ENCODE assay signal across 8 cellular contexts in genomic region chr3:16286161-16286560, GRCh38. TPM values are rescaled to one million over a fixed set of nuclear protein-coding genes. Genes with fewer than 3 reads are reported as not detected.
A peak's percentile ranks its signal among the peaks of the same experiment; 100 is the strongest.
DNase-seq lines count a peak whose midpoint lies in the region; ATAC-seq and TF ChIP-seq lines count a peak whose summit lies in the region.

No MANE protein-coding gene starts in this region.

- peak overlapping the region; percentile 67 for H3K4me3 ChIP-seq in naive thymus-derived CD4-positive, alpha-beta T cell (ENCODE audit: low read length)
- H3K4me3 ChIP-seq in dorsolateral prefrontal cortex: no peak overlapping the region
- H3K4me3 ChIP-seq in ascending aorta: no peak overlapping the region

- peak; percentile 77 for DNase-seq in activated CD8-positive, alpha-beta memory T cell treated with anti-CD3 and anti-CD28 coated beads, Interleukin-2, amount 50 U/mL, for 1 hour (ENCODE audit: extremely low read depth)
- DNase-seq in naive thymus-derived CD4-positive, alpha-beta T cell: peak; percentile 30 to 90 (median 85)
- no peak for DNase-seq in dorsolateral prefrontal cortex
- DNase-seq in ascending aorta (ENCODE audit: low spot score in 2 of 2): no peak
- DNase-seq in AG08396 (ENCODE audit: low spot score): no peak
- no peak for DNase-seq in NCI-H146 treated with DMSO at 0.1 percent for 48 hours (lab: John Stamatoyannopoulos, UW; ENCODE audit: unreplicated experiment)

- peaks cover 46 to 72% (median 53%) of the 10 kb centered on the region in 7 donors for H3K4me1 Mint-ChIP-seq in naive thymus-derived CD4-positive, alpha-beta T cell

- H3K27ac Mint-ChIP-seq in naive thymus-derived CD4-positive, alpha-beta T cell: peak overlapping the region; percentile 92 to 99 (median 97)

- no peak for TF ChIP-seq CTCF in dorsolateral prefrontal cortex (IDR thresholded peaks at IDR 0.05 in 54 of 56, conservative IDR thresholded peaks at IDR 0.05 in 2 of 56; ENCODE audit: low read depth in 1 of 56, partially characterized antibody in 56 of 56)
- TF ChIP-seq CTCF in ascending aorta (IDR thresholded peaks at IDR 0.05): no peak

- H3K9me3 Mint-ChIP-seq in naive thymus-derived CD4-positive, alpha-beta T cell: peaks cover 0 to 4% (median 0%) of the 10 kb centered on the region in 11 donors

- no peaks in the 10 kb centered on the region for H3K27me3 ChIP-seq in naive thymus-derived CD4-positive, alpha-beta T cell (ENCODE audit: control insufficient read depth in 2 of 2, insufficient read depth in 2 of 2, low read length in 2 of 2)
- no peaks in the 10 kb centered on the region for H3K27me3 ChIP-seq in dorsolateral prefrontal cortex
- H3K27me3 ChIP-seq in ascending aorta: no peaks in the 10 kb centered on the region

- intact Hi-C loops in naive thymus-derived CD4-positive, alpha-beta T cell (cut with micrococcal nuclease): loop anchor here (1.0 to 5.0 kb wide), 8 partner anchors 15 to 866 kb away; partner anchors contain the start of gene OXNAD1 (in 2 of the 2)
- intact Hi-C loops in dorsolateral prefrontal cortex (cut with DNase I): no loop called here
- intact Hi-C loops in ascending aorta (cut with DNase I): no loop called here

- POLR2A ChIA-PET in naive thymus-derived CD4-positive, alpha-beta T cell (lab: Charles Lee): interaction anchor here (0.9 to 5.1 kb wide), 18 partner anchors 8 to 559 kb away, joined by 3 to 98 read pairs (median 4); partner anchors contain the start of genes DPH3, OXNAD1 and RFTN1

- H3K36me3 Mint-ChIP-seq in naive thymus-derived CD4-positive, alpha-beta T cell: peaks cover 17 to 64% (median 25%) of the 10 kb centered on the region in 5 donors

- peak overlapping the region; percentile 87 to 99 (median 96) for H3K4me3 Mint-ChIP-seq in naive thymus-derived CD4-positive, alpha-beta T cell

- H3K4me1 ChIP-seq in naive thymus-derived CD4-positive, alpha-beta T cell (ENCODE audit: control insufficient read depth in 2 of 2, insufficient read depth in 2 of 2, low read length in 2 of 2): peaks cover 16 to 45% of the 10 kb centered on the region in 2 donors
- peaks cover 0 to 12% of the 10 kb centered on the region in 2 donors for H3K4me1 ChIP-seq in ascending aorta

- H3K27ac ChIP-seq in naive thymus-derived CD4-positive, alpha-beta T cell (ENCODE audit: low read depth, low read length): peak overlapping the region; percentile 90
- H3K27ac ChIP-seq in dorsolateral prefrontal cortex (peak overlapping the region in 29 of 59 donors; percentile 1 to 72 (median 46)), ascending aorta (no peak overlapping the region)

- ATAC-seq in GM18498 (IDR thresholded peaks at IDR 0.05; ENCODE audit: unreplicated experiment) (peak; percentile 83), HG02884 (IDR thresholded peaks at IDR 0.05; ENCODE audit: unreplicated experiment) (peak; percentile 77)
- peak; percentile 92 for ATAC-seq in naive thymus-derived CD4-positive, alpha-beta T cell

- H3K36me3 ChIP-seq in naive thymus-derived CD4-positive, alpha-beta T cell (ENCODE audit: control insufficient read depth in 2 of 3, insufficient read depth in 3 of 3, low read length in 3 of 3): peaks cover 0 to 15% (median 0%) of the 10 kb centered on the region in 3 experiments
- no peaks in the 10 kb centered on the region for H3K36me3 ChIP-seq in ascending aorta

- CTCF ChIA-PET in naive thymus-derived CD4-positive, alpha-beta T cell (lab: Charles Lee): interaction anchor here (0.8 to 10.9 kb wide), 13 partner anchors 9 to 264 kb away, joined by 3 to 92 read pairs (median 4); partner anchors contain the start of genes DPH3 and OXNAD1

- no peaks in the 10 kb centered on the region for H3K9me3 ChIP-seq in naive thymus-derived CD4-positive, alpha-beta T cell (ENCODE audit: control insufficient read depth in 2 of 3, low read length in 3 of 3)
- no peaks in the 10 kb centered on the region for H3K9me3 ChIP-seq in ascending aorta

- H3K27me3 Mint-ChIP-seq in naive thymus-derived CD4-positive, alpha-beta T cell: no peaks in the 10 kb centered on the region

RNA-seq across cellular contexts. Expression of gene OXNAD1, which starts 21.1 kb away (rescaled TPM):
- 100 to 1,000 TPM in 4 of 5 experiments, 10 to 100 TPM in 1; 80.3 to 171 (median 152) TPM for total RNA-seq in naive thymus-derived CD4-positive, alpha-beta T cell
- polyA plus RNA-seq in naive thymus-derived CD4-positive, alpha-beta T cell: 100 to 1,000 TPM; 132 to 134 TPM
- 10 to 100 TPM; 16.6 to 37.5 (median 26.2) TPM for total RNA-seq in dorsolateral prefrontal cortex
- 6.9 TPM for total RNA-seq in ascending aorta

RNA-seq across cellular contexts. Expression of gene DPH3, which starts 21.4 kb away (rescaled TPM):
- 10 to 100 TPM; 12.4 to 23.6 (median 15.7) TPM for total RNA-seq in naive thymus-derived CD4-positive, alpha-beta T cell
- polyA plus RNA-seq in naive thymus-derived CD4-positive, alpha-beta T cell: 10 to 100 TPM; 11.6 to 17.5 TPM
- total RNA-seq in dorsolateral prefrontal cortex (10 to 100 TPM; 12.7 to 30.0 (median 19.6) TPM), ascending aorta (5.5 TPM)

Comparison
In these comparisons a context has a peak if more than half of its experiments do, and no peak if none do; other contexts are left out.
1. DNase-seq: peak in activated CD8-positive, alpha-beta memory T cell treated with anti-CD3 and anti-CD28 coated beads, Interleukin-2, amount 50 U/mL, for 1 hour (single experiment) and naive thymus-derived CD4-positive, alpha-beta T cell (9 of 9); none in dorsolateral prefrontal cortex (0 of 10), ascending aorta (0 of 2), AG08396 (single experiment) and NCI-H146 treated with DMSO at 0.1 percent for 48 hours (single experiment).
2. intact Hi-C loops: an anchor here in naive thymus-derived CD4-positive, alpha-beta T cell (1.0 to 5.0 kb wide); none called in dorsolateral prefrontal cortex and ascending aorta.
3. Peak in every context shown above with its lines, with median percentiles within 50 percentile points of each other: ATAC-seq.